Comparison of ENCODE assay signal across 29 cellular contexts in the genomic region with DNA sequence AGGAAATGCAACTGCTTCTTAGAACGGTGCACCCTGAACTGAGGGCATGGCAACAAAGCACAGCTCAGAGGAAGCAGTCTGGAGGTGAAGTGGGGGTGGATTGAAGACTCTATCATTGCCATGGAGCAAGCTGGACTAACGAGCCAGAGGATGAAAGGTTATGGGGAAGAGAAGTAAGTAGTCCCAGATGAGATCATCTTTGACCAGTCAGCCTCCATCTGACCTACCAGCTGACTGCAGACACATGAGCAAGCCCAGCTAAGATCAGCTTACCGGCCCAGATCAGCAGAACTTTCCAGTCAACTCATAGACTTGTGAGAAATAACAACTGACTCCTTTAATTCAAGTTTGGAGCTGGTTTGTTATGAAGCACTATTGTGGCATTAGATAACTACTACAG.
"Had no signal": no experiment of that assay in that cellular context is flagged by ENCODE, and none has a peak within 500 bp of the region (broad histone marks: within the 10 kb centered on the region; RNA-seq: fewer than 3 reads in every experiment).

No MANE protein-coding gene starts in this region.

- ATAC-seq: activated CD8-positive, alpha-beta memory T cell treated with anti-CD3 and anti-CD28 coated beads, Interleukin-2, amount 10 ng/mL, durations not matched to agents 7 days and 5 days; activated naive CD8-positive, alpha-beta T cell treated with anti-CD3 and anti-CD28 coated beads, Interleukin-2, amount 50 U/mL, for 24 hours had no signal

- H3K4me3 ChIP-seq: PC-9 had no signal

- DNase-seq: activated CD4-positive, alpha-beta memory T cell treated with anti-CD3 and anti-CD28 coated beads, Interleukin-2, amount 10 ng/mL, durations not matched to agents 7 days and 5 days; activated CD4-positive, alpha-beta T cell treated with anti-CD3 and anti-CD28 coated beads for 1 hour; activated CD4-positive, alpha-beta T cell treated with anti-CD3 and anti-CD28 coated beads for 48 hours; activated CD4-positive, CD25-positive, alpha-beta regulatory T cell; activated CD8-positive, alpha-beta memory T cell treated with anti-CD3 and anti-CD28 coated beads for 24 hours; activated CD8-positive, alpha-beta memory T cell treated with anti-CD3 and anti-CD28 coated beads, Interleukin-2, amount 10 ng/mL, durations not matched to agents 7 days and 5 days; activated CD8-positive, alpha-beta memory T cell treated with anti-CD3 and anti-CD28 coated beads, Interleukin-2, amount 50 U/mL, for 48 hours; activated effector memory CD4-positive, alpha-beta T cell treated with Interleukin-2 at 50 U/mL for 16 hours; activated naive CD4-positive, alpha-beta T cell treated with anti-CD3 and anti-CD28 coated beads, Interleukin-2, amount 10 ng/mL, durations not matched to agents 7 days and 5 days; activated naive CD8-positive, alpha-beta T cell treated with anti-CD3 and anti-CD28 coated beads, Interleukin-2, amount 50 U/mL, for 24 hours; activated T-cell treated with anti-CD3 and anti-CD28 coated beads, Interleukin-2, amount 50 U/mL, for 48 hours; anterior cingulate cortex; Karpas-422; NCI-H1105; NCI-H1436; NCI-H1694; NCI-H1930; NCI-H2081 treated with DMSO at 0.1 percent for 48 hours; NCI-H345; NCI-H524 treated with DMSO at 0.1 percent for 48 hours; NCI-H748 treated with DMSO at 0.1 percent for 48 hours; NK-92 treated with Interleukin-12 subunit alpha and Interleukin-12 subunit beta, amount 100 ng/mL, for 24 hours; PC-9; Right ventricle myocardium superior; SW 1271; T-helper 1 cell; T-helper 2 cell; T-helper 9 cell; WERI-Rb-1 had no signal
